19 cellular contexts compared by ENCODE assay signal in the genomic region with DNA sequence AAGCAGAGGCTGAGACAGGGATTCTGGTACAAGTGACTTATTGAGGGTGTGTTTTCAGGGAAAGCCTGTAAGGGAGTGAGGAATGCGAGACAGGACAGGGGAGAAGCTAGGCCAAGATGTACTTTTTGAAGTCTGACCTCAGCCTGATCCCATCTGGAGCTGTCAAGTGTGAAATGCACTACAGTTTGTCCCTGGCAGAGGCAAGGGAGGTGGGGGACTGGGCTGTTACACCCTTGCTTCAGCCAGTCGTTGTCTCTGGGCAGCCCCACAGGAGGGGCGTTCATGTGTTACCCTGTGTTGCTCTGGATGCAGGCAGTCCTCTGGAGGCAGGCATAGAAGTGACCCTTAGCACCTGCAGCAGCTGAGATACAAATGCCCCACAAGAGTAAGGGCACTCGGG. TPM values are rescaled to one million over a fixed set of nuclear protein-coding genes. Genes with fewer than 3 reads are reported as not detected.
DNase-seq lines count a peak whose midpoint lies in the region; ATAC-seq, FAIRE-seq and TF ChIP-seq lines count a peak whose summit lies in the region.
"Had no signal": no experiment of that assay in that cellular context is flagged by ENCODE, and none has a peak within 500 bp of the region (broad histone marks: within the 10 kb centered on the region; RNA-seq: fewer than 3 reads in every experiment).

No MANE protein-coding gene starts in this region.

- H3K9me3 ChIP-seq in right atrium auricular region (no peaks in the 10 kb centered on the region), kidney (ENCODE audit: control insufficient read depth in 1 of 2, low read length in 2 of 2) (no peaks in the 10 kb centered on the region), neural progenitor cell (ENCODE audit: low read depth) (no peaks in the 10 kb centered on the region), gastroesophageal sphincter (no peaks in the 10 kb centered on the region)
- H3K9me3 ChIP-seq: BLaER1 had no signal

- H3K27ac ChIP-seq in right atrium auricular region (no peak overlapping the region), kidney (ENCODE audit: low read depth in 2 of 2, low read length in 2 of 2) (no peak overlapping the region), neural progenitor cell (no peak overlapping the region), gastroesophageal sphincter (no peak overlapping the region)
- H3K27ac ChIP-seq: BLaER1 had no signal

- H3K4me3 ChIP-seq in right atrium auricular region = no peak overlapping the region
- H3K4me3 ChIP-seq in kidney (ENCODE audit: low read length in 2 of 2) = no peak overlapping the region
- H3K4me3 ChIP-seq in neural progenitor cell = no peak overlapping the region
- no peak overlapping the region for H3K4me3 ChIP-seq in gastroesophageal sphincter
- H3K4me3 ChIP-seq: BLaER1 had no signal

- no peak for TF ChIP-seq EP300 in gastroesophageal sphincter (IDR thresholded peaks at IDR 0.05)

- H3K4me1 ChIP-seq in right atrium auricular region = no peaks in the 10 kb centered on the region
- no peaks in the 10 kb centered on the region for H3K4me1 ChIP-seq in kidney (ENCODE audit: control insufficient read depth in 1 of 2, insufficient read depth in 1 of 2, low read depth in 1 of 2, low read length in 2 of 2)
- no peaks in the 10 kb centered on the region for H3K4me1 ChIP-seq in neural progenitor cell
- no peaks in the 10 kb centered on the region for H3K4me1 ChIP-seq in gastroesophageal sphincter
- H3K4me1 ChIP-seq: BLaER1 had no signal

- no peak overlapping the region for H2AFZ ChIP-seq in neural progenitor cell (replicated peaks)

- intact Hi-C loops in Right ventricle myocardium superior (cut with DNase I) = no loop called here
- intact Hi-C loops in kidney (cut with DNase I) = no loop called here

- H3K79me2 ChIP-seq in neural progenitor cell (ENCODE audit: low read depth) = no peaks in the 10 kb centered on the region

- H3K9me3 Mint-ChIP-seq in neural progenitor cell = peaks cover 13% of the 10 kb centered on the region

- ATAC-seq in Right ventricle myocardium superior (ENCODE audit: poor library complexity) = peak; percentile 58
- no peak for ATAC-seq in gastroesophageal sphincter
- ATAC-seq: HepG2 had no signal

- FAIRE-seq in kidney (lab: Jason Lieb, UNC) = no peak
- FAIRE-seq: GM19239, H1, HepG2 had no signal

- no peak overlapping the region for H3K4me2 ChIP-seq in neural progenitor cell
- H3K4me2 ChIP-seq: BLaER1 had no signal

- TF ChIP-seq CTCF in right atrium auricular region (IDR thresholded peaks at IDR 0.05) = no peak
- TF ChIP-seq CTCF in kidney (IDR thresholded peaks at IDR 0.05; ENCODE audit: borderline replicate concordance, extremely low read depth, insufficient read depth) = no peak
- TF ChIP-seq CTCF in neural progenitor cell (IDR thresholded peaks at IDR 0.05) = no peak
- TF ChIP-seq CTCF in gastroesophageal sphincter (IDR thresholded peaks at IDR 0.05) = no peak

- no peak for DNase-seq in Right ventricle myocardium superior
- no peak for DNase-seq in right atrium auricular region (ENCODE audit: low spot score)
- DNase-seq in kidney = peak; percentile 76
- no peak for DNase-seq in neural progenitor cell (ENCODE audit: low spot score)
- no peak for DNase-seq in NCI-H446 (lab: John Stamatoyannopoulos, UW)
- no peak for DNase-seq in NCI-H82 (lab: John Stamatoyannopoulos, UW)
- DNase-seq: 8988T; CD4-positive, alpha-beta memory T cell; DMS153; DMS79; GDM1; H9 had no signal

- peak overlapping the region; percentile 60 for H3K27ac Mint-ChIP-seq in neural progenitor cell
- H3K27ac Mint-ChIP-seq: CD14-positive monocyte; CD4-positive, alpha-beta memory T cell; H9 had no signal

- no peaks in the 10 kb centered on the region for H4K20me1 ChIP-seq in neural progenitor cell (ENCODE audit: low read depth)
- H4K20me1 ChIP-seq: BLaER1 had no signal

- no peak overlapping the region for H3K4me3 Mint-ChIP-seq in neural progenitor cell
- H3K4me3 Mint-ChIP-seq: CD14-positive monocyte; CD4-positive, alpha-beta memory T cell; H9 had no signal

- no peaks in the 10 kb centered on the region for H3K36me3 Mint-ChIP-seq in neural progenitor cell
- H3K36me3 Mint-ChIP-seq: CD14-positive monocyte; CD4-positive, alpha-beta memory T cell had no signal

- 67% methylated on average over 1 of the region's 4 CpGs; no CpG with 5 or more reads in 1 of the 2 donors for WGBS in gastroesophageal sphincter (ENCODE audit: low coverage in 1 of 2), 2 donors

- H3K27me3 Mint-ChIP-seq in neural progenitor cell (ENCODE audit: insufficient read depth, low read depth) = no peaks in the 10 kb centered on the region
- H3K27me3 Mint-ChIP-seq: CD4-positive, alpha-beta memory T cell had no signal

- H3K9ac ChIP-seq in kidney (ENCODE audit: low read length in 2 of 2) (no peak overlapping the region), neural progenitor cell (no peak overlapping the region)
- H3K9ac ChIP-seq: BLaER1 had no signal

- H3K36me3 ChIP-seq in right atrium auricular region (no peaks in the 10 kb centered on the region), kidney (ENCODE audit: control insufficient read depth in 1 of 2, insufficient read depth in 2 of 2, low read length in 2 of 2) (no peaks in the 10 kb centered on the region), neural progenitor cell (no peaks in the 10 kb centered on the region), gastroesophageal sphincter (no peaks in the 10 kb centered on the region)
- H3K36me3 ChIP-seq: BLaER1 had no signal

- H3F3A ChIP-seq in neural progenitor cell (ENCODE audit: low read depth) = no peaks in the 10 kb centered on the region

- peaks cover 4% of the 10 kb centered on the region for H3K4me1 Mint-ChIP-seq in neural progenitor cell
- H3K4me1 Mint-ChIP-seq: CD4-positive, alpha-beta memory T cell; H9 had no signal

- H3K27me3 ChIP-seq in right atrium auricular region = no peaks in the 10 kb centered on the region
- no peaks in the 10 kb centered on the region for H3K27me3 ChIP-seq in neural progenitor cell
- H3K27me3 ChIP-seq in gastroesophageal sphincter = no peaks in the 10 kb centered on the region

- no peak for TF ChIP-seq POLR2A in gastroesophageal sphincter (IDR thresholded peaks at IDR 0.05)

RNA-seq across cellular contexts. Expression of gene PPEF1, which starts 25.8 kb away (rescaled TPM):
- total RNA-seq in Right ventricle myocardium superior (0.30 TPM), right atrium auricular region (1 to 10 TPM in 1 of 2 donors, under 1 TPM in 1; 0.78 to 1.1 TPM), kidney (0.63 TPM), neural progenitor cell (ENCODE audit: low replicate concordance) (0.26 and 0.34 TPM in 2 replicates), gastroesophageal sphincter (1 to 10 TPM in 1 of 4 donors, under 1 TPM in 1, not detected in 2; 0.89 to 1.3 TPM)
- 0.92 TPM for polyA plus RNA-seq in kidney (ENCODE audit: insufficient read depth, low read depth, low replicate concordance)
- total RNA-seq: HepG2 had no signal
- polyA plus RNA-seq: AG04450; CD4-positive, alpha-beta memory T cell; HepG2 had no signal
